In the genomic region with DNA sequence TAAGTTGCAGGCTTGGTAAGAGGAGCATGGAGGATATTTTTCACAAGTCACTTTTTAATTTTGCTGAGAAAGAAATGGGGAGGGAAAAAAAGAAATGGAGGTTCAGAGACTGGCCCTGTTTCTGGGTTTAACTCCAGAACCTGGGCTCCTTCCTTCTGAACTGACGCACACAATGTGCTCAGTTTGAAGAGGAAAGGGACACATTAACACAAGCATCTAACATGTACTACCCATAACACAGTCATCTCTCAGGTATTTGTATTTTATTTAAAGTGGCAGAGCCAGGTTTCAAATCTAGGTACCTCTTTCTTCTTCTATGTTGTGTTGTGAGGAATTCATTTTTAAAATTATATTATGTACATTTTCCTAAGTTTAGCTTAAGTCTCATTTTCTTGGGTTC, we compare ENCODE assay signal across 24 cellular contexts. TPM values are rescaled to one million over a fixed set of nuclear protein-coding genes. Genes with fewer than 3 reads are reported as not detected.
DNase-seq lines count a peak whose midpoint lies in the region; ATAC-seq and TF ChIP-seq lines count a peak whose summit lies in the region.
"Had no signal": no experiment of that assay in that cellular context is flagged by ENCODE, and none has a peak within 500 bp of the region (broad histone marks: within the 10 kb centered on the region; RNA-seq: fewer than 3 reads in every experiment).

No MANE protein-coding gene starts in this region.

- no peaks in the 10 kb centered on the region for H3K79me2 ChIP-seq in GM23248 (ENCODE audit: insufficient read depth)

- no peak overlapping the region for H3K4me3 Mint-ChIP-seq in natural killer cell
- H3K4me3 Mint-ChIP-seq: activated T-cell treated with anti-CD3 and anti-CD28 coated beads, Interleukin-2, amount 50 U/mL, for 24 hours; H9; T-helper 2 cell treated with Interferon-gamma antibody and Interleukin-4, amounts not matched to agents 5 μg/mL and 100 μg/mL, for 36 hours had no signal

- H3K4me2 ChIP-seq in GM23248 (ENCODE audit: unreplicated experiment): no peak overlapping the region
- no peak overlapping the region for H3K4me2 ChIP-seq in skeletal muscle satellite cell (ENCODE audit: low read length)
- H3K4me2 ChIP-seq: KMS-11 had no signal

- peak; percentile 25 for DNase-seq in GM23248
- no peak for DNase-seq in ascending aorta (ENCODE audit: low spot score in 2 of 2)
- peak in 1 of 2 donors; percentile 53 for DNase-seq in foreskin keratinocyte
- DNase-seq in natural killer cell: no peak
- DNase-seq in NCI-H446 (lab: John Stamatoyannopoulos, UW): no peak
- no peak for DNase-seq in NCI-H128 (lab: John Stamatoyannopoulos, UW; ENCODE audit: unreplicated experiment)
- DNase-seq: ACHN; activated CD4-positive, alpha-beta T cell treated with anti-CD3 and anti-CD28 coated beads for 48 hours; activated gamma-delta T cell; activated T-cell treated with anti-CD3 and anti-CD28 coated beads, Interleukin-2, amount 50 U/mL, for 24 hours; BE2C; H9; head of caudate nucleus; NCI-H1436; stimulated activated naive CD4-positive, alpha-beta T cell treated with Interleukin-2 at 50 U/mL for 16 hours; transverse colon had no signal

- WGBS in GM23248 (ENCODE audit: low coverage in 1 of 2, low lambda C conversion rate in 2 of 2, missing lambda C conversion rate in 2 of 2), 2 experiments: 78 to 95% methylated on average over 1 of the region's 1 CpG

- H3K9ac ChIP-seq in GM23248 (no peak overlapping the region), skeletal muscle satellite cell (ENCODE audit: low read depth, low read length) (peak overlapping the region; percentile 7)
- H3K9ac ChIP-seq: KMS-11 had no signal

- no peak overlapping the region for H3K27ac ChIP-seq in GM23248
- H3K27ac ChIP-seq in ascending aorta: peak overlapping the region; percentile 21 to 66
- H3K27ac ChIP-seq in foreskin keratinocyte: no peak overlapping the region
- H3K27ac ChIP-seq: KMS-11 had no signal

- in situ Hi-C loops in GM23248 (cut with MboI): no loop called here

- H3K9me2 ChIP-seq in GM23248 (ENCODE audit: insufficient read depth): no peaks in the 10 kb centered on the region

- H3K36me3 ChIP-seq in GM23248 (ENCODE audit: low read depth) (no peaks in the 10 kb centered on the region), ascending aorta (no peaks in the 10 kb centered on the region), skeletal muscle satellite cell (ENCODE audit: insufficient read depth, low read length) (no peaks in the 10 kb centered on the region)
- H3K36me3 ChIP-seq: BE2C, transverse colon had no signal

- H3K4me1 ChIP-seq in GM23248 (ENCODE audit: insufficient read depth) (peaks cover 51% of the 10 kb centered on the region), ascending aorta (peaks cover 0 to 11% of the 10 kb centered on the region in 2 donors), foreskin keratinocyte (peaks cover 17% of the 10 kb centered on the region), skeletal muscle satellite cell (ENCODE audit: control insufficient read depth, insufficient read depth, low read length) (peaks cover 71% of the 10 kb centered on the region)

- H3K27me3 ChIP-seq in GM23248 (replicated peaks; ENCODE audit: insufficient read depth) (no peaks in the 10 kb centered on the region), ascending aorta (no peaks in the 10 kb centered on the region), foreskin keratinocyte (no peaks in the 10 kb centered on the region), skeletal muscle satellite cell (ENCODE audit: control insufficient read depth, insufficient read depth, low read length) (no peaks in the 10 kb centered on the region)
- H3K27me3 ChIP-seq: BE2C had no signal

- intact Hi-C loops in ascending aorta (cut with DNase I): loop anchor here (5.0 to 10.0 kb wide), 3 partner anchors 306 to 1107 kb away; a partner anchor contains a TSS
- intact Hi-C loops in natural killer cell (cut with micrococcal nuclease): no loop called here

- no peak overlapping the region for H3K4me3 ChIP-seq in GM23248
- H3K4me3 ChIP-seq in ascending aorta: no peak overlapping the region
- no peak overlapping the region for H3K4me3 ChIP-seq in skeletal muscle satellite cell (ENCODE audit: low read length)
- H3K4me3 ChIP-seq: transverse colon had no signal

- peaks cover 31 to 32% of the 10 kb centered on the region in 2 donors for H3K27me3 Mint-ChIP-seq in natural killer cell (ENCODE audit: low read depth in 2 of 2)

- no peaks in the 10 kb centered on the region for H3K4me1 Mint-ChIP-seq in natural killer cell

- no peaks in the 10 kb centered on the region for H3K9me3 Mint-ChIP-seq in natural killer cell
- H3K9me3 Mint-ChIP-seq: activated T-cell treated with anti-CD3 and anti-CD28 coated beads, Interleukin-2, amount 50 U/mL, for 24 hours; H9; T-helper 2 cell treated with Interferon-gamma antibody and Interleukin-4, amounts not matched to agents 5 μg/mL and 100 μg/mL, for 36 hours had no signal

- H3K27ac Mint-ChIP-seq in natural killer cell: no peak overlapping the region
- H3K27ac Mint-ChIP-seq: activated T-cell treated with anti-CD3 and anti-CD28 coated beads, Interleukin-2, amount 50 U/mL, for 24 hours; progenitor cell of endocrine pancreas; T-helper 2 cell treated with Interferon-gamma antibody and Interleukin-4, amounts not matched to agents 5 μg/mL and 100 μg/mL, for 36 hours had no signal

- H4K20me1 ChIP-seq in GM23248 (ENCODE audit: insufficient read depth): no peaks in the 10 kb centered on the region

- TF ChIP-seq CTCF in ascending aorta (IDR thresholded peaks at IDR 0.05) (no peak), foreskin keratinocyte (conservative IDR thresholded peaks at IDR 0.05) (no peak), natural killer cell (IDR thresholded peaks at IDR 0.05) (no peak)

- H3K9me3 ChIP-seq in GM23248 (ENCODE audit: low read depth): no peaks in the 10 kb centered on the region
- H3K9me3 ChIP-seq in ascending aorta: no peaks in the 10 kb centered on the region
- no peaks in the 10 kb centered on the region for H3K9me3 ChIP-seq in skeletal muscle satellite cell (replicated peaks; ENCODE audit: low read length)
- H3K9me3 ChIP-seq: BE2C, transverse colon had no signal

- no peaks in the 10 kb centered on the region for H3K36me3 Mint-ChIP-seq in natural killer cell

- peaks cover 40% of the 10 kb centered on the region for H3F3A ChIP-seq in GM23248 (ENCODE audit: insufficient read depth)

- ATAC-seq in foreskin keratinocyte (peak; percentile 66), natural killer cell (no peak), HG03039 (IDR thresholded peaks at IDR 0.05; ENCODE audit: unreplicated experiment) (no peak)
- ATAC-seq: Right ventricle myocardium inferior had no signal

- peak overlapping the region; percentile 21; the same call in 1 of the 2 replicates for H2AFZ ChIP-seq in GM23248

RNA-seq across cellular contexts. Expression of a gene that starts 5.3 kb away (rescaled TPM):
- total RNA-seq in GM23248 (2014; rRNA removed; shearing (Covaris generic)): 0.76 TPM in 1 of 2 replicates, not detected in the other
- polyA plus RNA-seq in GM23248 (2016; fragmentation: Nextera tagmentation; extraction: Ambion mirVana) (0.18 TPM in 1 of 2 replicates, not detected in the other), foreskin keratinocyte (0.16 and 0.23 TPM in 2 replicates)
- total RNA-seq in ascending aorta (1.7 TPM), foreskin keratinocyte (0.07 and 0.37 TPM in 2 replicates), natural killer cell (not detected)
- 6.3 and 13.3 TPM in 2 replicates for total RNA-seq in skeletal muscle satellite cell (2012; rRNA removed)
- total RNA-seq: endothelial cell of umbilical vein, kidney epithelial cell had no signal
- polyA plus RNA-seq: endothelial cell of umbilical vein had no signal

RNA-seq across cellular contexts. Expression of a gene that starts 22.9 kb away (rescaled TPM):
- 6.9 and 13.2 TPM in 2 replicates for total RNA-seq in GM23248 (2014; rRNA removed; shearing (Covaris generic))
- polyA plus RNA-seq in GM23248 (2016; fragmentation: Nextera tagmentation; extraction: Ambion mirVana): 7.9 and 8.0 TPM in 2 replicates
- total RNA-seq in ascending aorta: 17.8 TPM
- total RNA-seq in foreskin keratinocyte: 16.5 and 17.7 TPM in 2 replicates
- polyA plus RNA-seq in foreskin keratinocyte: 12.5 TPM in 2 replicates
- total RNA-seq in skeletal muscle satellite cell (2012; rRNA removed): 13.7 and 16.8 TPM in 2 replicates
- 1 to 10 TPM; 6.3 to 9.5 (median 9.2) TPM for total RNA-seq in natural killer cell

Comparison
In these comparisons a context has a peak if more than half of its experiments do, and no peak if none do; other contexts are left out.
1. H3K27ac ChIP-seq: peak in ascending aorta (2 of 2); none in GM23248 (single experiment) and foreskin keratinocyte (single experiment).